ENCODE assay signal across 22 cellular contexts in genomic region chr16:49010396-49010795, GRCh38.
"Had no signal": no experiment of that assay in that cellular context is flagged by ENCODE, and none has a peak within 500 bp of the region (broad histone marks: within the 10 kb centered on the region; RNA-seq: fewer than 3 reads in every experiment).

No MANE protein-coding gene starts in this region.

- H3K4me1 ChIP-seq: breast epithelium, lower lobe of right lung had no signal

- H3K9me3 ChIP-seq: breast epithelium, lower lobe of right lung, thoracic aorta had no signal

- FAIRE-seq: frontal cortex had no signal

- H3K4me3 ChIP-seq: breast epithelium, lower lobe of right lung, thoracic aorta had no signal

- H3K36me3 ChIP-seq: breast epithelium, lower lobe of right lung, thoracic aorta had no signal

- DNase-seq: activated B cell treated with CpG ODN at 0.5 μM for 24 hours; activated CD4-positive, alpha-beta memory T cell treated with anti-CD3 and anti-CD28 coated beads for 36 hours; activated CD4-positive, alpha-beta T cell treated with anti-CD3 and anti-CD28 coated beads for 36 hours; activated effector memory CD4-positive, alpha-beta T cell treated with Interleukin-2 at 50 U/mL for 16 hours; activated naive CD4-positive, alpha-beta T cell treated with anti-CD3 and anti-CD28 coated beads for 36 hours; activated naive CD8-positive, alpha-beta T cell treated with anti-CD3 and anti-CD28 coated beads, Interleukin-2, amount 10 ng/mL, durations not matched to agents 7 days and 5 days; activated T-cell treated with anti-CD3 and anti-CD28 coated beads, Interleukin-2, amount 50 U/mL, for 48 hours; amniotic stem cell; cortex of kidney; erythroblast; hypothalamus; left cardiac atrium; lower lobe of right lung; naive B cell; occipital lobe; retina; stimulated activated CD4-positive, alpha-beta T cell treated with anti-CD3 and anti-CD28 coated beads, Interleukin-4, amount 100 ng/mL, for 24 hours; stimulated activated naive CD4-positive, alpha-beta T cell treated with Interleukin-2 at 50 U/mL for 16 hours; T1000 had no signal

- H3K27ac ChIP-seq: breast epithelium, lower lobe of right lung, thoracic aorta had no signal

- ATAC-seq: activated CD4-positive, alpha-beta T cell treated with anti-CD3 and anti-CD28 coated beads for 36 hours; lower lobe of right lung had no signal
